8 cellular contexts compared by ENCODE assay signal in genomic region chr22:17366830-17367229, GRCh38. TPM values are rescaled to one million over a fixed set of nuclear protein-coding genes. Genes with fewer than 3 reads are reported as not detected.
DNase-seq lines count a peak whose midpoint lies in the region; ATAC-seq and TF ChIP-seq lines count a peak whose summit lies in the region.

No MANE protein-coding gene starts in this region.

- H3K4me2 ChIP-seq in BLaER1 treated with 17β-estradiol and CSF1 and Interleukin-3, amounts not matched to agents 10 nM and 100 nM = peak overlapping the region; percentile 41 to 96 (median 57)

- no peak overlapping the region for H3K27ac Mint-ChIP-seq in activated naive CD4-positive, alpha-beta T cell treated with anti-CD3 and anti-CD28 coated beads, Interleukin-2, amount 50 U/mL, for 72 hours

- peaks cover 27 to 34% (median 30%) of the 10 kb centered on the region in 10 experiments for H3K4me1 ChIP-seq in BLaER1 treated with 17β-estradiol and CSF1 and Interleukin-3, amounts not matched to agents 10 nM and 100 nM
- H3K4me1 ChIP-seq in lower lobe of right lung (peaks cover 12% of the 10 kb centered on the region), vagina (peaks cover 22% of the 10 kb centered on the region)

- TF ChIP-seq POLR2A in vagina (IDR thresholded peaks at IDR 0.05) = no peak

- no peaks in the 10 kb centered on the region for H3K9me3 Mint-ChIP-seq in activated naive CD4-positive, alpha-beta T cell treated with anti-CD3 and anti-CD28 coated beads, Interleukin-2, amount 50 U/mL, for 72 hours

- TF ChIP-seq CTCF in lower lobe of right lung (IDR thresholded peaks at IDR 0.05) (peak; percentile 35), vagina (IDR thresholded peaks at IDR 0.05) (peak in 2 of 3 experiments; percentile 12)

- no peak overlapping the region for H3K27ac ChIP-seq in BLaER1 treated with 17β-estradiol and CSF1 and Interleukin-3, amounts not matched to agents 10 nM and 100 nM
- H3K27ac ChIP-seq in lower lobe of right lung (no peak overlapping the region), vagina (no peak overlapping the region)

- H3K9me3 ChIP-seq in BLaER1 treated with 17β-estradiol and CSF1 and Interleukin-3, amounts not matched to agents 10 nM and 100 nM (replicated peaks in 1 of 11) = no peaks in the 10 kb centered on the region
- no peaks in the 10 kb centered on the region for H3K9me3 ChIP-seq in lower lobe of right lung
- H3K9me3 ChIP-seq in vagina = no peaks in the 10 kb centered on the region

- no peak overlapping the region for H3K4me3 ChIP-seq in BLaER1 treated with 17β-estradiol and CSF1 and Interleukin-3, amounts not matched to agents 10 nM and 100 nM
- H3K4me3 ChIP-seq in lower lobe of right lung (no peak overlapping the region), vagina (no peak overlapping the region)

- intact Hi-C loops in lower lobe of right lung (cut with DNase I) = no loop called here
- intact Hi-C loops in vagina (cut with DNase I) = no loop called here

- H3K27me3 ChIP-seq in BLaER1 treated with 17β-estradiol and CSF1 and Interleukin-3, amounts not matched to agents 10 nM and 100 nM = peaks cover 46 to 57% (median 52%) of the 10 kb centered on the region in 11 experiments
- H3K27me3 ChIP-seq in lower lobe of right lung (ENCODE audit: low read depth) (peaks cover 14% of the 10 kb centered on the region), vagina (no peaks in the 10 kb centered on the region)

- no peak overlapping the region for H3K9ac ChIP-seq in BLaER1 treated with 17β-estradiol and CSF1 and Interleukin-3, amounts not matched to agents 10 nM and 100 nM

- DNase-seq in HuH-7 (ENCODE audit: low spot score) (peak; percentile 81), lower lobe of right lung (no peak), vagina (ENCODE audit: extremely low spot score in 2 of 2) (no peak)
- peak in 1 of 2 donors; percentile 46 for DNase-seq in activated naive CD4-positive, alpha-beta T cell treated with anti-CD3 and anti-CD28 coated beads, Interleukin-2, amount 50 U/mL, for 72 hours (ENCODE audit: low spot score in 2 of 2)

- H3K36me3 ChIP-seq in BLaER1 treated with 17β-estradiol and CSF1 and Interleukin-3, amounts not matched to agents 10 nM and 100 nM = no peaks in the 10 kb centered on the region
- H3K36me3 ChIP-seq in lower lobe of right lung = no peaks in the 10 kb centered on the region
- H3K36me3 ChIP-seq in vagina = no peaks in the 10 kb centered on the region

- H4K20me1 ChIP-seq in BLaER1 treated with 17β-estradiol and CSF1 and Interleukin-3, amounts not matched to agents 10 nM and 100 nM = peaks cover 0 to 19% (median 10%) of the 10 kb centered on the region in 11 experiments; a peak in 6 of 22 replicates

- peaks cover 0 to 12% of the 10 kb centered on the region in 2 donors for H3K36me3 Mint-ChIP-seq in activated naive CD4-positive, alpha-beta T cell treated with anti-CD3 and anti-CD28 coated beads, Interleukin-2, amount 50 U/mL, for 72 hours

- ATAC-seq in activated naive CD4-positive, alpha-beta T cell treated with anti-CD3 and anti-CD28 coated beads, Interleukin-2, amount 50 U/mL, for 72 hours = peak; percentile 26 to 58
- ATAC-seq in lower lobe of right lung = no peak
- no peak for ATAC-seq in GM19463 (IDR thresholded peaks at IDR 0.05; ENCODE audit: unreplicated experiment)
- ATAC-seq in GM18858 (IDR thresholded peaks at IDR 0.05; ENCODE audit: unreplicated experiment) = no peak
- ATAC-seq in GM18511 (IDR thresholded peaks at IDR 0.05; ENCODE audit: unreplicated experiment) = no peak

RNA-seq across cellular contexts. Expression of gene CECR2, which starts 2.4 kb away (rescaled TPM):
- under 1 TPM in 1 of 2 donors, not detected in 1; 0.18 TPM for total RNA-seq in activated naive CD4-positive, alpha-beta T cell treated with anti-CD3 and anti-CD28 coated beads, Interleukin-2, amount 50 U/mL, for 72 hours
- 10.9 TPM for total RNA-seq in lower lobe of right lung
- total RNA-seq in vagina = 0.98 TPM

Comparison
In these comparisons a context has a peak if more than half of its experiments do, and no peak if none do; other contexts are left out.
1. ATAC-seq: peak in activated naive CD4-positive, alpha-beta T cell treated with anti-CD3 and anti-CD28 coated beads, Interleukin-2, amount 50 U/mL, for 72 hours (2 of 2); none in lower lobe of right lung (0 of 2), GM19463 (single experiment), GM18858 (single experiment) and GM18511 (single experiment).